11 cellular contexts compared by ENCODE assay signal in the genomic region with DNA sequence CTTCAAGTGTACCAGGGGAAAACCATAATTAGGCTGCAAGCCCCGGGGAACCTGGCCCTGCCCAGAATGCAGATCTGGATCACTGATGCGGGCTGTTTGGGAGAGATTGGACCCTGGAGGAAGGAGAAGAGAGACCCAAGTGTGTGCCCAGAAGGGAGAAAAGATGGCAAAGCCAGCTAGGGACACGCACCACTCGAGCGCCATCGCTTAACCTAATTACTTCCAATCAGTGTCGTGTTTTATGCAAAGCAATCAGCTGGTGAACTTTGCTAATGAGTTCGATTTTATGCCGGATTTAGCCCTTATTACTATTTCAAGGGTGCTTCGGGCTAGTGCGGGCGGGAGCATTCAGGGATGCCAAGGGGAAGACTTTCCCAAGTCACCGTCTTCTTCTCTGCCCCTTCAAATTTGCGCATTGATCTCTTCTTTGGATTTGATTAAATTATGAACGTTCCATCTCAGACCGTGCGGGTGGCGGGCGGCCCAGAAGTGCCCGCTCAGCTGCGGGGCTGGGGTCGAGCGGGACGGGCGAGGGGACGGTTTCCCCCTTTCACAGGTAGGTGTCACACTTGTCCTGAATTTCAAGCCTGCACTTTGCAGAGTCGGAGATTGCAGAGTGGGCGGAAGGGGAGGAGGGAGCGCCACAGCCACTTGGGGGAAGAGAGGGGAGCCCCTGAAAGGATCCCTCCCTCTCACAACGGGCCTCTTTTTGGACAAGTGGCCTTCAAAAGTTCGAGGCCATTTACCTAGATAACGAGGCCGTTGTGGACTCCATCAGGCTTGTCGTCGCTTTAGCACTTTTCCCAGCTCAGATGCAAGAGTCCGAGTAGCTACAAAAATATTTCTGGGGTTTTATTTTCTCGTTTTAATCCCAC.
DNase-seq lines count a peak whose midpoint lies in the region; TF ChIP-seq lines count a peak whose summit lies in the region.
"Had no signal": no experiment of that assay in that cellular context is flagged by ENCODE, and none has a peak within 500 bp of the region (broad histone marks: within the 10 kb centered on the region; RNA-seq: fewer than 3 reads in every experiment).

No MANE protein-coding gene starts in this region.

- peak overlapping the region; percentile 50 for H3K9ac ChIP-seq in NT2/D1 (ENCODE audit: insufficient read length, low read depth)

- DNase-seq in activated CD4-positive, alpha-beta T cell treated with anti-CD3 and anti-CD28 coated beads for 48 hours: peak; percentile 24
- DNase-seq in activated CD4-positive, alpha-beta T cell treated with anti-CD3 and anti-CD28 coated beads for 4 hours: no peak
- no peak for DNase-seq in NT2/D1 (ENCODE audit: low read depth, low spot score)
- DNase-seq in foreskin fibroblast: peak; percentile 53 to 67
- DNase-seq in retina: peak; percentile 89
- DNase-seq in DMS153 treated with DMSO at 0.1 percent for 48 hours (lab: John Stamatoyannopoulos, UW; ENCODE audit: unreplicated experiment): no peak
- no peak for DNase-seq in NCI-H1694 (lab: John Stamatoyannopoulos, UW)
- no peak for DNase-seq in NCI-H446 (lab: John Stamatoyannopoulos, UW)
- DNase-seq: NCI-H1417 had no signal

- no peaks in the 10 kb centered on the region for H3K36me3 ChIP-seq in NT2/D1 (ENCODE audit: insufficient read depth, insufficient read length, low read length)
- H3K36me3 ChIP-seq: vagina had no signal

- peaks cover 91% of the 10 kb centered on the region for H3K27me3 ChIP-seq in NT2/D1 (ENCODE audit: insufficient read depth, insufficient read length)

- no peaks in the 10 kb centered on the region for H3K9me3 ChIP-seq in NT2/D1 (ENCODE audit: insufficient read depth, low read length)
- H3K9me3 ChIP-seq: vagina had no signal

- peaks cover 21% of the 10 kb centered on the region for H3K4me1 ChIP-seq in NT2/D1 (ENCODE audit: insufficient read depth, insufficient read length)

- H3K4me3 ChIP-seq in NT2/D1 (ENCODE audit: insufficient read length, low read depth) (no peak overlapping the region), foreskin fibroblast (ENCODE audit: low read depth in 1 of 2, low read length in 2 of 2) (peak overlapping the region; percentile 77 to 81)
- H3K4me3 ChIP-seq: SK-N-MC had no signal

- TF ChIP-seq CTCF in foreskin fibroblast (IDR thresholded peaks at IDR 0.05; ENCODE audit: low read depth, low read length): no peak

Comparison
In these comparisons a context has a peak if more than half of its experiments do, and no peak if none do; other contexts are left out.
1. DNase-seq: peak in activated CD4-positive, alpha-beta T cell treated with anti-CD3 and anti-CD28 coated beads for 48 hours (single experiment), foreskin fibroblast (2 of 2) and retina (single experiment); none in activated CD4-positive, alpha-beta T cell treated with anti-CD3 and anti-CD28 coated beads for 4 hours (0 of 2), NT2/D1 (single experiment), DMS153 treated with DMSO at 0.1 percent for 48 hours (single experiment), NCI-H1694 (single experiment) and NCI-H446 (0 of 2).